In genomic region chr17:64019486-64020067, GRCh38 we compare ENCODE assay signal across 9 cellular contexts. TPM values are rescaled to one million over a fixed set of nuclear protein-coding genes. Genes with fewer than 3 reads are reported as not detected.
A peak's percentile ranks its signal among the peaks of the same experiment; 100 is the strongest.
DNase-seq lines count a peak whose midpoint lies in the region; ATAC-seq and TF ChIP-seq lines count a peak whose summit lies in the region.
"Had no signal": no experiment of that assay in that cellular context is flagged by ENCODE, and none has a peak within 500 bp of the region (broad histone marks: within the 10 kb centered on the region; RNA-seq: fewer than 3 reads in every experiment).

No MANE protein-coding gene starts in this region.

- H3K27me3 ChIP-seq in CD4-positive, CD25-positive, alpha-beta regulatory T cell (ENCODE audit: control insufficient read depth, insufficient read depth, low read length) = no peaks in the 10 kb centered on the region

- peaks cover 0 to 4% (median 0%) of the 10 kb centered on the region in 7 donors for H3K9me3 Mint-ChIP-seq in CD4-positive, CD25-positive, alpha-beta regulatory T cell

- no peaks in the 10 kb centered on the region for H3K36me3 ChIP-seq in CD4-positive, CD25-positive, alpha-beta regulatory T cell (ENCODE audit: control insufficient read depth, insufficient read depth, low read length)
- H3K36me3 ChIP-seq in mucosa of descending colon (ENCODE audit: low read depth) = no peaks in the 10 kb centered on the region

- peak overlapping the region; percentile 93 to 100 (median 98) for H3K4me3 Mint-ChIP-seq in CD4-positive, CD25-positive, alpha-beta regulatory T cell

- peak in 1 of 2 donors; percentile 7 for ATAC-seq in CD4-positive, CD25-positive, alpha-beta regulatory T cell (ENCODE audit: low read depth in 2 of 2)
- ATAC-seq in GM21786 (IDR thresholded peaks at IDR 0.05; ENCODE audit: unreplicated experiment) (peak; percentile 17), mucosa of descending colon (peak; percentile 11), esophagus mucosa (no peak)

- TF ChIP-seq CTCF in mucosa of descending colon (IDR thresholded peaks at IDR 0.05) = no peak

- intact Hi-C loops in mucosa of descending colon (cut with DNase I, micrococcal nuclease) = loop anchor here in 1 of 2 donors (10.0 kb wide), 1 partner anchor 75 kb away; no protein-coding TSS in a partner anchor

- peak in 1 of 3 donors; percentile 31 for DNase-seq in CD4-positive, CD25-positive, alpha-beta regulatory T cell
- DNase-seq in activated T-cell treated with anti-CD3 and anti-CD28 coated beads, Interleukin-2, amount 50 U/mL, for 48 hours = peak; percentile 23 to 24
- no peak for DNase-seq in mucosa of descending colon
- no peak for DNase-seq in NCI-H2029 treated with DMSO at 0.1 percent for 48 hours (lab: John Stamatoyannopoulos, UW)
- DNase-seq in inferior parietal cortex (ENCODE audit: extremely low spot score) = no peak
- no peak for DNase-seq in COLO668 (lab: John Stamatoyannopoulos, UW; ENCODE audit: unreplicated experiment)
- DNase-seq: foreskin fibroblast had no signal

- peak overlapping the region; percentile 99 to 100 (median 99) for H3K27ac Mint-ChIP-seq in CD4-positive, CD25-positive, alpha-beta regulatory T cell

- peaks cover 19% of the 10 kb centered on the region for H3K36me3 Mint-ChIP-seq in CD4-positive, CD25-positive, alpha-beta regulatory T cell

- H3K9me3 ChIP-seq in CD4-positive, CD25-positive, alpha-beta regulatory T cell (ENCODE audit: control insufficient read depth in 2 of 2, low read length in 2 of 2) = no peaks in the 10 kb centered on the region
- no peaks in the 10 kb centered on the region for H3K9me3 ChIP-seq in mucosa of descending colon

- H3K4me3 ChIP-seq in CD4-positive, CD25-positive, alpha-beta regulatory T cell (ENCODE audit: low read depth, low read length) = peak overlapping the region; percentile 98
- peak overlapping the region; percentile 6 for H3K4me3 ChIP-seq in mucosa of descending colon

- H3K4me1 ChIP-seq in CD4-positive, CD25-positive, alpha-beta regulatory T cell (ENCODE audit: control insufficient read depth, insufficient read depth, low read length, poor library complexity, severe bottlenecking) = peaks cover 76% of the 10 kb centered on the region
- H3K4me1 ChIP-seq in mucosa of descending colon (ENCODE audit: low read depth) = no peaks in the 10 kb centered on the region

- peaks cover 17% of the 10 kb centered on the region for H3K27me3 Mint-ChIP-seq in CD4-positive, CD25-positive, alpha-beta regulatory T cell

- H3K4me1 Mint-ChIP-seq in CD4-positive, CD25-positive, alpha-beta regulatory T cell = peaks cover 28 to 74% (median 53%) of the 10 kb centered on the region in 4 donors

- peak overlapping the region; percentile 99 for H3K27ac ChIP-seq in CD4-positive, CD25-positive, alpha-beta regulatory T cell (ENCODE audit: insufficient read depth, low read length, poor library complexity, severe bottlenecking)

RNA-seq across cellular contexts. Expression of gene ICAM2, which starts 0.9 kb away (rescaled TPM):
- 106 TPM for total RNA-seq in CD4-positive, CD25-positive, alpha-beta regulatory T cell
- 100 to 1,000 TPM; 465 to 625 (median 548) TPM for polyA plus RNA-seq in CD4-positive, CD25-positive, alpha-beta regulatory T cell
- 10 to 100 TPM in 2 of 3 donors, 1 to 10 TPM in 1; 6.9 to 14.2 (median 10.3) TPM for total RNA-seq in mucosa of descending colon
- 3.5 TPM for total RNA-seq in esophagus mucosa

RNA-seq across cellular contexts. Expression of gene PRR29, which starts 21.4 kb away (rescaled TPM):
- 0.52 TPM for total RNA-seq in CD4-positive, CD25-positive, alpha-beta regulatory T cell
- 1 to 10 TPM; 3.9 to 6.9 (median 6.2) TPM for polyA plus RNA-seq in CD4-positive, CD25-positive, alpha-beta regulatory T cell
- not detected for total RNA-seq in mucosa of descending colon
- total RNA-seq in esophagus mucosa = not detected

RNA-seq across cellular contexts. Expression of gene SCN4A, which starts 46.9 kb away (rescaled TPM):
- total RNA-seq in CD4-positive, CD25-positive, alpha-beta regulatory T cell = not detected
- polyA plus RNA-seq in CD4-positive, CD25-positive, alpha-beta regulatory T cell = not detected
- under 1 TPM; 0.10 to 0.75 (median 0.22) TPM for total RNA-seq in mucosa of descending colon
- 0.12 TPM for total RNA-seq in esophagus mucosa

Comparison
In these comparisons a context has a peak if more than half of its experiments do, and no peak if none do; other contexts are left out.
1. DNase-seq: peak in activated T-cell treated with anti-CD3 and anti-CD28 coated beads, Interleukin-2, amount 50 U/mL, for 48 hours (2 of 2); none in mucosa of descending colon (0 of 3), NCI-H2029 treated with DMSO at 0.1 percent for 48 hours (single experiment), inferior parietal cortex (single experiment) and COLO668 (single experiment).